Comparison of ENCODE assay signal across 8 cellular contexts in genomic region chr13:44648392-44649117, GRCh38.
DNase-seq lines count a peak whose midpoint lies in the region; ATAC-seq and TF ChIP-seq lines count a peak whose summit lies in the region.

No MANE protein-coding gene starts in this region.

- no peaks in the 10 kb centered on the region for H3K27me3 ChIP-seq in BJ (ENCODE audit: control insufficient read depth, insufficient read depth, low read length)
- H3K27me3 ChIP-seq in RWPE2 (ENCODE audit: insufficient read depth, poor library complexity, severe bottlenecking): no peaks in the 10 kb centered on the region
- no peaks in the 10 kb centered on the region for H3K27me3 ChIP-seq in iPS-20b (ENCODE audit: insufficient read depth, low read length)
- H3K27me3 ChIP-seq in CD8-positive, alpha-beta memory T cell (ENCODE audit: insufficient read depth, low read length, poor library complexity, severe bottlenecking): no peaks in the 10 kb centered on the region

- no peaks in the 10 kb centered on the region for H3K4me1 Mint-ChIP-seq in CD8-positive, alpha-beta memory T cell
- H3K4me1 Mint-ChIP-seq in effector memory CD8-positive, alpha-beta T cell (ENCODE audit: low read depth in 2 of 2): no peaks in the 10 kb centered on the region

- peaks cover 9 to 28% of the 10 kb centered on the region in 2 donors for H3K27me3 Mint-ChIP-seq in CD8-positive, alpha-beta memory T cell
- peaks cover 19 to 35% of the 10 kb centered on the region in 2 donors for H3K27me3 Mint-ChIP-seq in effector memory CD8-positive, alpha-beta T cell

- ATAC-seq in GM18909 (IDR thresholded peaks at IDR 0.05; ENCODE audit: poor library complexity, unreplicated experiment) (peak; percentile 6), RWPE2 (ENCODE audit: low read depth) (no peak), HG03521 (IDR thresholded peaks at IDR 0.05; ENCODE audit: unreplicated experiment) (no peak)
- no peak for ATAC-seq in effector memory CD8-positive, alpha-beta T cell (replicated peaks)

- H3K4me3 ChIP-seq in BJ (ENCODE audit: low read depth, low read length) (no peak overlapping the region), RWPE2 (ENCODE audit: severe bottlenecking) (no peak overlapping the region), iPS-20b (ENCODE audit: low read length) (peak overlapping the region; percentile 52)
- H3K4me3 ChIP-seq in CD8-positive, alpha-beta memory T cell (ENCODE audit: low read length): no peak overlapping the region

- H3K9me3 Mint-ChIP-seq in CD8-positive, alpha-beta memory T cell: no peaks in the 10 kb centered on the region
- no peaks in the 10 kb centered on the region for H3K9me3 Mint-ChIP-seq in effector memory CD8-positive, alpha-beta T cell

- TF ChIP-seq CTCF in BJ (IDR thresholded peaks at IDR 0.05; ENCODE audit: insufficient read depth, low read depth, low read length) (peak; percentile 39), RWPE2 (IDR thresholded peaks at IDR 0.05; ENCODE audit: poor library complexity, severe bottlenecking) (peak; percentile 36)

- POLR2A ChIA-PET in BJ (lab: Charles Lee): no interaction called here
- POLR2A ChIA-PET in CD8-positive, alpha-beta memory T cell (lab: Charles Lee): no interaction called here

- peak overlapping the region in 1 of 7 donors; percentile 48 for H3K4me3 Mint-ChIP-seq in CD8-positive, alpha-beta memory T cell
- H3K4me3 Mint-ChIP-seq in effector memory CD8-positive, alpha-beta T cell: no peak overlapping the region

- no peaks in the 10 kb centered on the region for H3K36me3 Mint-ChIP-seq in CD8-positive, alpha-beta memory T cell
- H3K36me3 Mint-ChIP-seq in effector memory CD8-positive, alpha-beta T cell (ENCODE audit: insufficient read depth): no peaks in the 10 kb centered on the region

- DNase-seq in BJ (ENCODE audit: low read depth) (no peak), RWPE2 (ENCODE audit: low spot score) (no peak), NCI-H1436 (lab: John Stamatoyannopoulos, UW) (no peak)
- no peak for DNase-seq in CD8-positive, alpha-beta memory T cell
- DNase-seq in effector memory CD8-positive, alpha-beta T cell: no peak

- H3K9me3 ChIP-seq in RWPE2 (ENCODE audit: severe bottlenecking): no peaks in the 10 kb centered on the region
- no peaks in the 10 kb centered on the region for H3K9me3 ChIP-seq in iPS-20b (ENCODE audit: insufficient read depth, low read depth, low read length)
- H3K9me3 ChIP-seq in CD8-positive, alpha-beta memory T cell (ENCODE audit: low read length): no peaks in the 10 kb centered on the region

- peak overlapping the region in 1 of 8 donors; percentile 36 for H3K27ac Mint-ChIP-seq in CD8-positive, alpha-beta memory T cell
- H3K27ac Mint-ChIP-seq in effector memory CD8-positive, alpha-beta T cell: no peak overlapping the region

- H3K36me3 ChIP-seq in BJ (ENCODE audit: control insufficient read depth, insufficient read depth, low read length): no peaks in the 10 kb centered on the region
- no peaks in the 10 kb centered on the region for H3K36me3 ChIP-seq in RWPE2 (ENCODE audit: low read depth)
- no peaks in the 10 kb centered on the region for H3K36me3 ChIP-seq in iPS-20b (ENCODE audit: insufficient read depth, low read depth, low read length)
- H3K36me3 ChIP-seq in CD8-positive, alpha-beta memory T cell (ENCODE audit: insufficient read depth, low read length): no peaks in the 10 kb centered on the region

- peaks cover 5% of the 10 kb centered on the region for H3K4me1 ChIP-seq in RWPE2 (ENCODE audit: insufficient read depth, poor library complexity, severe bottlenecking)
- peaks cover 15% of the 10 kb centered on the region; the same call in 1 of the 2 replicates for H3K4me1 ChIP-seq in iPS-20b (ENCODE audit: insufficient read depth, low read length)
- H3K4me1 ChIP-seq in CD8-positive, alpha-beta memory T cell (ENCODE audit: insufficient read depth, low read length): no peaks in the 10 kb centered on the region

- H3K9ac ChIP-seq in iPS-20b (ENCODE audit: low read depth, low read length): no peak overlapping the region

- H3K27ac ChIP-seq in RWPE2 (ENCODE audit: poor library complexity, severe bottlenecking) (no peak overlapping the region), iPS-20b (ENCODE audit: low read length) (no peak overlapping the region)
- H3K27ac ChIP-seq in CD8-positive, alpha-beta memory T cell (ENCODE audit: low read depth, low read length): no peak overlapping the region

- CTCF ChIA-PET in BJ (lab: Yijun Ruan, JAX): interaction anchor here (1.0 to 1.8 kb wide), 5 partner anchors 11 to 266 kb away, joined by 3 to 5 read pairs (median 4); no protein-coding TSS in a partner anchor
- CTCF ChIA-PET in CD8-positive, alpha-beta memory T cell (lab: Charles Lee): interaction anchor here (1.0 to 1.9 kb wide), 2 partner anchors 165 to 335 kb away, joined by 3 to 12 read pairs; no protein-coding TSS in a partner anchor
